1 cellular context compared by ENCODE assay signal in the genomic region with DNA sequence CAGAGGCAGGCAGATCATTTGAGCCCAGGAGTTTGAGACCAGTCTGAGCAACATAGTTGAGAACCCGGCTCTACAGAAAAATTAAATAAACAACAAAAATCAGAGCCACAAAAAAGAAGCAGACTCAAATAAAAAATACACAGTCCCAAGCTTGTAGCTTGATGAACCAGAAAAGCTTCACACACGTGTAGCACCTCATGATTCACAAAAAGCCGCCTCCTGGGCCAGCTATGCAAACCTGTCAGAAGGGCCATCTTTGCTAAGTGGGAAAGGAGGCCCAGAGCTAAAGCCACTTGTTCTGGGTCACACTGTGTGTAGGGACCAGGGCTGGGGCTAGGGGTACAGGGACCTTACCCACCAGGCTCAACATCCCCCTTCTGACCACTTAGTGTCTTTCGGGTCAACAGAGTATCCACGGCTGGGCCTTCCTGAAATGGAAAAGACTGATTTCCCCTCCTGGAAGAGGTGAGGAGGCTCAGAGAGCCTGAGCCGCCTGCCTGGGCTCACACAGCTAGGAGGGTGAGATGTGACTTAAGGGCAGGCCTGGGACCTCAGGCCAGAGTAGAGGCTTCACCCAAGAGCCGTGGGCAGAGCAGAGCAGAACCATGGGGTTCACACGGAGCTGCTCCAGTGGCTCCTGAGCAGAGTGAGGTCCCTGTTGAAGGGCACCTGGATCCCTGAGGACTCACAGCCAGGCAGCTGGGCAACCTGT.
TF ChIP-seq lines count a peak whose summit lies in the region.

No MANE protein-coding gene starts in this region.

TF ChIP-seq in HepG2, 621 proteins besides CTCF, POLR2A, EP300 and RAD21 (continued from another document):
- TF ChIP-seq, protein P1, sequence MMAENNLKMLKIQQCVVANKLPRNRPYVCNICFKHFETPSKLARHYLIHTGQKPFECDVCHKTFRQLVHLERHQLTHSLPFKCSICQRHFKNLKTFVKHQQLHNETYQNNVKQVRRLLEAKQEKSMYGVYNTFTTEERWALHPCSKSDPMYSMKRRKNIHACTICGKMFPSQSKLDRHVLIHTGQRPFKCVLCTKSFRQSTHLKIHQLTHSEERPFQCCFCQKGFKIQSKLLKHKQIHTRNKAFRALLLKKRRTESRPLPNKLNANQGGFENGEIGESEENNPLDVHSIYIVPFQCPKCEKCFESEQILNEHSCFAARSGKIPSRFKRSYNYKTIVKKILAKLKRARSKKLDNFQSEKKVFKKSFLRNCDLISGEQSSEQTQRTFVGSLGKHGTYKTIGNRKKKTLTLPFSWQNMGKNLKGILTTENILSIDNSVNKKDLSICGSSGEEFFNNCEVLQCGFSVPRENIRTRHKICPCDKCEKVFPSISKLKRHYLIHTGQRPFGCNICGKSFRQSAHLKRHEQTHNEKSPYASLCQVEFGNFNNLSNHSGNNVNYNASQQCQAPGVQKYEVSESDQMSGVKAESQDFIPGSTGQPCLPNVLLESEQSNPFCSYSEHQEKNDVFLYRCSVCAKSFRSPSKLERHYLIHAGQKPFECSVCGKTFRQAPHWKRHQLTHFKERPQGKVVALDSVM (CRISPR knock-in tag; IDR thresholded peaks at IDR 0.05) = no peak
- TF ChIP-seq, protein P2, sequence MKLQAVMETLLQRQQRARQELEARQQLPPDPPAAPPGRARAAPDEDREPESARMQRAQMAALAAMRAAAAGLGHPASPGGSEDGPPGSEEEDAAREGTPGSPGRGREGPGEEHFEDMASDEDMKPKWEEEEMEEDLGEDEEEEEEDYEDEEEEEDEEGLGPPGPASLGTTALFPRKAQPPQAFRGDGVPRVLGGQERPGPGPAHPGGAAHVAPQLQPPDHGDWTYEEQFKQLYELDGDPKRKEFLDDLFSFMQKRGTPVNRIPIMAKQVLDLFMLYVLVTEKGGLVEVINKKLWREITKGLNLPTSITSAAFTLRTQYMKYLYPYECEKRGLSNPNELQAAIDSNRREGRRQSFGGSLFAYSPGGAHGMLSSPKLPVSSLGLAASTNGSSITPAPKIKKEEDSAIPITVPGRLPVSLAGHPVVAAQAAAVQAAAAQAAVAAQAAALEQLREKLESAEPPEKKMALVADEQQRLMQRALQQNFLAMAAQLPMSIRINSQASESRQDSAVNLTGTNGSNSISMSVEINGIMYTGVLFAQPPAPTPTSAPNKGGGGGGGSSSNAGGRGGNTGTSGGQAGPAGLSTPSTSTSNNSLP (IDR thresholded peaks at IDR 0.05; ENCODE audit: low read depth, low read length) = no peak
- TF ChIP-seq ZNF274 (CRISPR knock-in tag; IDR thresholded peaks at IDR 0.05) (peak; percentile 42; the same call in 1 of the 2 replicates), ZNF543 (CRISPR knock-in tag; IDR thresholded peaks at IDR 0.05) (no peak), RXRA (CRISPR knock-in tag; IDR thresholded peaks at IDR 0.05) (peak; percentile 18; the same call in 1 of the 2 replicates), CCAR2 (optimal IDR thresholded peaks at IDR 0.05; ENCODE audit: low read depth, low read length) (no peak), ZNF138 (CRISPR knock-in tag; IDR thresholded peaks at IDR 0.05; ENCODE audit: low read depth) (no peak), SNAPC2 (CRISPR knock-in tag; IDR thresholded peaks at IDR 0.05) (no peak)
- TF ChIP-seq, protein P3, sequence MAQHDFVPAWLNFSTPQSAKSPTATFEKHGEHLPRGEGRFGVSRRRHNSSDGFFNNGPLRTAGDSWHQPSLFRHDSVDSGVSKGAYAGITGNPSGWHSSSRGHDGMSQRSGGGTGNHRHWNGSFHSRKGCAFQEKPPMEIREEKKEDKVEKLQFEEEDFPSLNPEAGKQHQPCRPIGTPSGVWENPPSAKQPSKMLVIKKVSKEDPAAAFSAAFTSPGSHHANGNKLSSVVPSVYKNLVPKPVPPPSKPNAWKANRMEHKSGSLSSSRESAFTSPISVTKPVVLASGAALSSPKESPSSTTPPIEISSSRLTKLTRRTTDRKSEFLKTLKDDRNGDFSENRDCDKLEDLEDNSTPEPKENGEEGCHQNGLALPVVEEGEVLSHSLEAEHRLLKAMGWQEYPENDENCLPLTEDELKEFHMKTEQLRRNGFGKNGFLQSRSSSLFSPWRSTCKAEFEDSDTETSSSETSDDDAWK (CRISPR knock-in tag; IDR thresholded peaks at IDR 0.05) = no peak
- TF ChIP-seq, protein P4, sequence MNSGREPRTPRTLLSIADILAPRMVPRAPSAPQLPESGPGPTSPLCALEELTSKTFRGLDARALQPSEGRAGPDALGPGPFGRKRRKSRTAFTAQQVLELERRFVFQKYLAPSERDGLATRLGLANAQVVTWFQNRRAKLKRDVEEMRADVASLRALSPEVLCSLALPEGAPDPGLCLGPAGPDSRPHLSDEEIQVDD (CRISPR knock-in tag; IDR thresholded peaks at IDR 0.05; ENCODE audit: borderline replicate concordance) = no peak
TF ChIP-seq in HepG2: peak in this region for 5.
